Comparison of ENCODE assay signal across 1 cellular context in genomic region chr9:137299938-137300337, GRCh38.
TF ChIP-seq lines count a peak whose summit lies in the region.

No MANE protein-coding gene starts in this region.

TF ChIP-seq in GM12878, 131 proteins besides CTCF, POLR2A, EP300 and RAD21:
- no peak for TF ChIP-seq POLR2AphosphoS2 (IDR thresholded peaks at IDR 0.05; ENCODE audit: low read depth, low read length)
- no peak for TF ChIP-seq ATF7 (IDR thresholded peaks at IDR 0.05; ENCODE audit: low read depth)
- TF ChIP-seq, protein P1, sequence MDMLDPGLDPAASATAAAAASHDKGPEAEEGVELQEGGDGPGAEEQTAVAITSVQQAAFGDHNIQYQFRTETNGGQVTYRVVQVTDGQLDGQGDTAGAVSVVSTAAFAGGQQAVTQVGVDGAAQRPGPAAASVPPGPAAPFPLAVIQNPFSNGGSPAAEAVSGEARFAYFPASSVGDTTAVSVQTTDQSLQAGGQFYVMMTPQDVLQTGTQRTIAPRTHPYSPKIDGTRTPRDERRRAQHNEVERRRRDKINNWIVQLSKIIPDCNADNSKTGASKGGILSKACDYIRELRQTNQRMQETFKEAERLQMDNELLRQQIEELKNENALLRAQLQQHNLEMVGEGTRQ (IDR thresholded peaks at IDR 0.05; ENCODE audit: borderline replicate concordance, low read depth, low read length): no peak
- no peak for TF ChIP-seq LARP7 (IDR thresholded peaks at IDR 0.05)
- TF ChIP-seq PAX8 (IDR thresholded peaks at IDR 0.05): no peak
- TF ChIP-seq JUNB (IDR thresholded peaks at IDR 0.05): no peak
- no peak for TF ChIP-seq BMI1 (IDR thresholded peaks at IDR 0.05; ENCODE audit: borderline replicate concordance)
- TF ChIP-seq, protein P2, sequence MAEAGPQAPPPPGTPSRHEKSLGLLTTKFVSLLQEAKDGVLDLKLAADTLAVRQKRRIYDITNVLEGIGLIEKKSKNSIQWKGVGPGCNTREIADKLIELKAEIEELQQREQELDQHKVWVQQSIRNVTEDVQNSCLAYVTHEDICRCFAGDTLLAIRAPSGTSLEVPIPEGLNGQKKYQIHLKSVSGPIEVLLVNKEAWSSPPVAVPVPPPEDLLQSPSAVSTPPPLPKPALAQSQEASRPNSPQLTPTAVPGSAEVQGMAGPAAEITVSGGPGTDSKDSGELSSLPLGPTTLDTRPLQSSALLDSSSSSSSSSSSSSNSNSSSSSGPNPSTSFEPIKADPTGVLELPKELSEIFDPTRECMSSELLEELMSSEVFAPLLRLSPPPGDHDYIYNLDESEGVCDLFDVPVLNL (IDR thresholded peaks at IDR 0.05; ENCODE audit: low read depth, low read length): no peak
- TF ChIP-seq, protein P3, sequence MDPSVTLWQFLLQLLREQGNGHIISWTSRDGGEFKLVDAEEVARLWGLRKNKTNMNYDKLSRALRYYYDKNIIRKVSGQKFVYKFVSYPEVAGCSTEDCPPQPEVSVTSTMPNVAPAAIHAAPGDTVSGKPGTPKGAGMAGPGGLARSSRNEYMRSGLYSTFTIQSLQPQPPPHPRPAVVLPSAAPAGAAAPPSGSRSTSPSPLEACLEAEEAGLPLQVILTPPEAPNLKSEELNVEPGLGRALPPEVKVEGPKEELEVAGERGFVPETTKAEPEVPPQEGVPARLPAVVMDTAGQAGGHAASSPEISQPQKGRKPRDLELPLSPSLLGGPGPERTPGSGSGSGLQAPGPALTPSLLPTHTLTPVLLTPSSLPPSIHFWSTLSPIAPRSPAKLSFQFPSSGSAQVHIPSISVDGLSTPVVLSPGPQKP (IDR thresholded peaks at IDR 0.05; ENCODE audit: low read depth, low read length): no peak
- TF ChIP-seq CREM (IDR thresholded peaks at IDR 0.05; ENCODE audit: low read depth): no peak
- no peak for TF ChIP-seq SUPT20H (IDR thresholded peaks at IDR 0.05; ENCODE audit: borderline replicate concordance, control insufficient read depth, low read depth, low read length)
- TF ChIP-seq, protein P4, sequence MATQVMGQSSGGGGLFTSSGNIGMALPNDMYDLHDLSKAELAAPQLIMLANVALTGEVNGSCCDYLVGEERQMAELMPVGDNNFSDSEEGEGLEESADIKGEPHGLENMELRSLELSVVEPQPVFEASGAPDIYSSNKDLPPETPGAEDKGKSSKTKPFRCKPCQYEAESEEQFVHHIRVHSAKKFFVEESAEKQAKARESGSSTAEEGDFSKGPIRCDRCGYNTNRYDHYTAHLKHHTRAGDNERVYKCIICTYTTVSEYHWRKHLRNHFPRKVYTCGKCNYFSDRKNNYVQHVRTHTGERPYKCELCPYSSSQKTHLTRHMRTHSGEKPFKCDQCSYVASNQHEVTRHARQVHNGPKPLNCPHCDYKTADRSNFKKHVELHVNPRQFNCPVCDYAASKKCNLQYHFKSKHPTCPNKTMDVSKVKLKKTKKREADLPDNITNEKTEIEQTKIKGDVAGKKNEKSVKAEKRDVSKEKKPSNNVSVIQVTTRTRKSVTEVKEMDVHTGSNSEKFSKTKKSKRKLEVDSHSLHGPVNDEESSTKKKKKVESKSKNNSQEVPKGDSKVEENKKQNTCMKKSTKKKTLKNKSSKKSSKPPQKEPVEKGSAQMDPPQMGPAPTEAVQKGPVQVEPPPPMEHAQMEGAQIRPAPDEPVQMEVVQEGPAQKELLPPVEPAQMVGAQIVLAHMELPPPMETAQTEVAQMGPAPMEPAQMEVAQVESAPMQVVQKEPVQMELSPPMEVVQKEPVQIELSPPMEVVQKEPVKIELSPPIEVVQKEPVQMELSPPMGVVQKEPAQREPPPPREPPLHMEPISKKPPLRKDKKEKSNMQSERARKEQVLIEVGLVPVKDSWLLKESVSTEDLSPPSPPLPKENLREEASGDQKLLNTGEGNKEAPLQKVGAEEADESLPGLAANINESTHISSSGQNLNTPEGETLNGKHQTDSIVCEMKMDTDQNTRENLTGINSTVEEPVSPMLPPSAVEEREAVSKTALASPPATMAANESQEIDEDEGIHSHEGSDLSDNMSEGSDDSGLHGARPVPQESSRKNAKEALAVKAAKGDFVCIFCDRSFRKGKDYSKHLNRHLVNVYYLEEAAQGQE (IDR thresholded peaks at IDR 0.05; ENCODE audit: low read depth, low read length): no peak
- TF ChIP-seq MAX (IDR thresholded peaks at IDR 0.05; ENCODE audit: low read depth, low read length): no peak
- TF ChIP-seq, protein P5, sequence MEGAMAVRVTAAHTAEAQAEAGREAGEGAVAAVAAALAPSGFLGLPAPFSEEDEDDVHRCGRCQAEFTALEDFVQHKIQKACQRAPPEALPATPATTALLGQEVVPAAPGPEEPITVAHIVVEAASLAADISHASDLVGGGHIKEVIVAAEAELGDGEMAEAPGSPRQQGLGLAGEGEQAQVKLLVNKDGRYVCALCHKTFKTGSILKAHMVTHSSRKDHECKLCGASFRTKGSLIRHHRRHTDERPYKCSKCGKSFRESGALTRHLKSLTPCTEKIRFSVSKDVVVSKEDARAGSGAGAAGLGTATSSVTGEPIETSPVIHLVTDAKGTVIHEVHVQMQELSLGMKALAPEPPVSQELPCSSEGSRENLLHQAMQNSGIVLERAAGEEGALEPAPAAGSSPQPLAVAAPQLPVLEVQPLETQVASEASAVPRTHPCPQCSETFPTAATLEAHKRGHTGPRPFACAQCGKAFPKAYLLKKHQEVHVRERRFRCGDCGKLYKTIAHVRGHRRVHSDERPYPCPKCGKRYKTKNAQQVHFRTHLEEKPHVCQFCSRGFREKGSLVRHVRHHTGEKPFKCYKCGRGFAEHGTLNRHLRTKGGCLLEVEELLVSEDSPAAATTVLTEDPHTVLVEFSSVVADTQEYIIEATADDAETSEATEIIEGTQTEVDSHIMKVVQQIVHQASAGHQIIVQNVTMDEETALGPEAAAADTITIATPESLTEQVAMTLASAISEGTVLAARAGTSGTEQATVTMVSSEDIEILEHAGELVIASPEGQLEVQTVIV (IDR thresholded peaks at IDR 0.05; ENCODE audit: borderline replicate concordance, partially characterized antibody): no peak
- TF ChIP-seq PKNOX1 (IDR thresholded peaks at IDR 0.05): no peak
- no peak for TF ChIP-seq RBBP5 (conservative IDR thresholded peaks at IDR 0.05)
- no peak for TF ChIP-seq BCL3 (IDR thresholded peaks at IDR 0.05; ENCODE audit: borderline replicate concordance, insufficient read depth, low read depth, low read length, poor library complexity, severe bottlenecking)
- no peak for TF ChIP-seq PAX5 (IDR thresholded peaks at IDR 0.05; ENCODE audit: borderline replicate concordance, low read depth, low read length)
- no peak for TF ChIP-seq SMAD1 (IDR thresholded peaks at IDR 0.05; ENCODE audit: low read depth, partially characterized antibody)
- TF ChIP-seq BHLHE40 (IDR thresholded peaks at IDR 0.05; ENCODE audit: borderline replicate concordance in 1 of 2, low read depth in 2 of 2, low read length in 1 of 2): no peak
